Comparison of ENCODE assay signal across 8 cellular contexts in genomic region chr4:30720656-30721352, GRCh38. TPM values are rescaled to one million over a fixed set of nuclear protein-coding genes. Genes with fewer than 3 reads are reported as not detected.
A peak's percentile ranks its signal among the peaks of the same experiment; 100 is the strongest.
DNase-seq lines count a peak whose midpoint lies in the region; ATAC-seq and TF ChIP-seq lines count a peak whose summit lies in the region.

No MANE protein-coding gene starts in this region.

- no peak for ATAC-seq in central memory CD8-positive, alpha-beta T cell (replicated peaks; ENCODE audit: extremely low read depth, poor library complexity, severe bottlenecking)
- no peak for ATAC-seq in HG03280 (IDR thresholded peaks at IDR 0.05; ENCODE audit: unreplicated experiment)
- ATAC-seq in GM21529 (IDR thresholded peaks at IDR 0.05; ENCODE audit: unreplicated experiment) = no peak
- no peak for ATAC-seq in GM18868 (IDR thresholded peaks at IDR 0.05; ENCODE audit: unreplicated experiment)

- peak overlapping the region; percentile 48 for H3K4me3 ChIP-seq in kidney epithelial cell (ENCODE audit: low read depth, low read length)

- H3K4me3 Mint-ChIP-seq in central memory CD8-positive, alpha-beta T cell = peak overlapping the region; percentile 37
- peak overlapping the region; percentile 59 for H3K4me3 Mint-ChIP-seq in stimulated activated naive CD8-positive, alpha-beta T cell treated with anti-CD3 and anti-CD28 coated beads, Interleukin-15, Interleukin-2, amounts not matched to agents 100 ng/mL and 50 ng/mL, for 24 hours

- H3K27me3 Mint-ChIP-seq in central memory CD8-positive, alpha-beta T cell = peaks cover 40% of the 10 kb centered on the region
- H3K27me3 Mint-ChIP-seq in stimulated activated naive CD8-positive, alpha-beta T cell treated with anti-CD3 and anti-CD28 coated beads, Interleukin-15, Interleukin-2, amounts not matched to agents 100 ng/mL and 50 ng/mL, for 24 hours = peaks cover 69% of the 10 kb centered on the region

- H3K27ac Mint-ChIP-seq in central memory CD8-positive, alpha-beta T cell (ENCODE audit: low read depth) = no peak overlapping the region
- H3K27ac Mint-ChIP-seq in stimulated activated naive CD8-positive, alpha-beta T cell treated with anti-CD3 and anti-CD28 coated beads, Interleukin-15, Interleukin-2, amounts not matched to agents 100 ng/mL and 50 ng/mL, for 24 hours = peak overlapping the region; percentile 80

- TF ChIP-seq CTCF in kidney epithelial cell (IDR thresholded peaks at IDR 0.05; ENCODE audit: insufficient read depth, low read length, poor library complexity, severe bottlenecking) = no peak

- H3K9me3 Mint-ChIP-seq in central memory CD8-positive, alpha-beta T cell = no peaks in the 10 kb centered on the region
- H3K9me3 Mint-ChIP-seq in stimulated activated naive CD8-positive, alpha-beta T cell treated with anti-CD3 and anti-CD28 coated beads, Interleukin-15, Interleukin-2, amounts not matched to agents 100 ng/mL and 50 ng/mL, for 24 hours = no peaks in the 10 kb centered on the region

- peaks cover 16% of the 10 kb centered on the region for H3K4me1 Mint-ChIP-seq in central memory CD8-positive, alpha-beta T cell
- peaks cover 52% of the 10 kb centered on the region for H3K4me1 Mint-ChIP-seq in stimulated activated naive CD8-positive, alpha-beta T cell treated with anti-CD3 and anti-CD28 coated beads, Interleukin-15, Interleukin-2, amounts not matched to agents 100 ng/mL and 50 ng/mL, for 24 hours (ENCODE audit: low read depth)

- peaks cover 7% of the 10 kb centered on the region for H3K36me3 Mint-ChIP-seq in central memory CD8-positive, alpha-beta T cell (ENCODE audit: insufficient read depth)
- no peaks in the 10 kb centered on the region for H3K36me3 Mint-ChIP-seq in stimulated activated naive CD8-positive, alpha-beta T cell treated with anti-CD3 and anti-CD28 coated beads, Interleukin-15, Interleukin-2, amounts not matched to agents 100 ng/mL and 50 ng/mL, for 24 hours (ENCODE audit: low read depth)

- no peaks in the 10 kb centered on the region for H3K36me3 ChIP-seq in kidney epithelial cell (ENCODE audit: control insufficient read depth, insufficient read depth, low read length)

- DNase-seq in COR-L47 (lab: John Stamatoyannopoulos, UW) = peak; percentile 47
- peak; percentile 28 for DNase-seq in NCI-H1092 treated with DMSO at 0.1 percent for 48 hours (lab: John Stamatoyannopoulos, UW)
- DNase-seq in central memory CD8-positive, alpha-beta T cell (ENCODE audit: low spot score in 2 of 2) = no peak
- no peak for DNase-seq in kidney epithelial cell (ENCODE audit: low read depth)

- H3K27me3 ChIP-seq in kidney epithelial cell (ENCODE audit: control insufficient read depth, insufficient read depth, low read length) = peaks cover 17% of the 10 kb centered on the region

RNA-seq across cellular contexts. Expression of gene PCDH7, which starts 0.6 kb away (rescaled TPM):
- total RNA-seq in kidney epithelial cell = 8.2 and 9.7 TPM in 2 replicates

Comparison
In these comparisons a context has a peak if more than half of its experiments do, and no peak if none do; other contexts are left out.
1. DNase-seq: peak in COR-L47 (single experiment) and NCI-H1092 treated with DMSO at 0.1 percent for 48 hours (single experiment); none in central memory CD8-positive, alpha-beta T cell (0 of 2) and kidney epithelial cell (single experiment).